Comparison of ENCODE assay signal across 8 cellular contexts in the genomic region with DNA sequence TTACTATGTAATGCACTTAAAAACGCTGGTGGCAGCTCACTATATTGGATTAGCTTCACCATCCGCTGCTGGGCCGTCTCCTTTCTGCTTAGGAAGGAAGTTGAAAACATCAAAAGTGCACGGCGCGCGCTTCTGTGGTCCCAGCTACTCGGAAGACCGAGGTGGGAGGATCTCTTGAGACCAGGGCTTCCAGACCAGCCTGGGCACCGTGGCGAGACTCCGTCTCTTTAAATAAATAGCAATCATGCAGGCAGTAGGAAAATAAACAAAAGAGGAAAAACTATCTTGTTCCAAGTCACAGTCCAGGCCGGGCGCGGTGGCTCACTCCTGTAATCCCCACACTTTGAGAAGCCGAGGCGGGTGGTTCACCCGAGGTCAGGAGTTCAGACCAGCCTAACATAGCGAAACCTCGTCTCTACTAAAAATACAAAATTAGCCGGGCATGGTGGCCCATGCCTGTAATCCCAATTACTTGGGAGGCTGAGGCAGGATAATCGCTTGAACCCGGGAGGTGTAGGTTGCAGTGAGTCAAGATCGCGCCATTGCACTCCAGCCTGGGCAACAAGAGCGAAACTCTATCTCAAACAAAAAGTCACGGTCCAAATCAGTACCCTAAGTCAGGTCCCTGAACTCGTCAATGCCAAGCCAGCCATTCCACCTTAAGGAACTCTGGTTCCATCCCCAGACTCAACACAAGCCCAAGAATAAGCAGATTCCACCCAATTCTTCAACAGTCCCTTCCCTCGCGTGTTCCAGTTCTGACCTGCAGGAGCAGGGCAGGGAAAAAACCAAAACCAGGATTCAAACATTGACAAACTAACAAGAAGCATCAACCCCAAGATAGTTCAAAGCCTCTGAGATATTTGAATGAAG. TPM values are rescaled to one million over a fixed set of nuclear protein-coding genes. Genes with fewer than 3 reads are reported as not detected.
DNase-seq lines count a peak whose midpoint lies in the region; ATAC-seq, FAIRE-seq and TF ChIP-seq lines count a peak whose summit lies in the region.

No MANE protein-coding gene starts in this region.

- no peak for ATAC-seq in HG03039 (IDR thresholded peaks at IDR 0.05; ENCODE audit: unreplicated experiment)

- H4K20me1 ChIP-seq in endothelial cell of umbilical vein (replicated peaks; ENCODE audit: control insufficient read depth, extremely low read depth, insufficient read depth, low read length) = no peaks in the 10 kb centered on the region

- no peaks in the 10 kb centered on the region for H3K9me3 ChIP-seq in endothelial cell of umbilical vein (replicated peaks; ENCODE audit: control insufficient read depth, insufficient read depth, low read length)

- no TSS peak for BruUV-seq in endothelial cell of umbilical vein (replicated peaks; lab: Mats Ljungman, UMichigan)

- peak overlapping the region; percentile 98 for H3K27ac ChIP-seq in endothelial cell of umbilical vein (ENCODE audit: insufficient read depth, low read depth, low read length)

- DNase-seq in HFFc6 (peak; percentile 20), NCI-H69 (lab: John Stamatoyannopoulos, UW) (peak; percentile 77), endothelial cell of umbilical vein (ENCODE audit: low read depth, low spot score) (peak; percentile 70), mucosa of gallbladder (ENCODE audit: low spot score) (peak; percentile 55)
- DNase-seq in activated CD8-positive, alpha-beta memory T cell treated with anti-CD3 and anti-CD28 coated beads, Interleukin-2, amount 50 U/mL, for 1 hour (ENCODE audit: extremely low read depth) = peak; percentile 28
- peak; percentile 30 to 31 for DNase-seq in stimulated activated CD8-positive, alpha-beta memory T cell treated with anti-CD3 and anti-CD28 coated beads, Interleukin-4, amount 100 ng/mL, for 4 hours (ENCODE audit: low read depth in 2 of 2, low spot score in 1 of 2)

- TF ChIP-seq CTCF in HFFc6 (IDR thresholded peaks at IDR 0.05) (peak; percentile 36), endothelial cell of umbilical vein (IDR thresholded peaks at IDR 0.05; ENCODE audit: extremely low read depth in 1 of 2, insufficient read depth in 1 of 2, low read depth in 1 of 2, low read length in 2 of 2) (no peak)

- no peaks in the 10 kb centered on the region for H3K9me3 Mint-ChIP-seq in HFFc6

- H3K27ac Mint-ChIP-seq in HFFc6 = peak overlapping the region; percentile 97

- no peak for TF ChIP-seq POLR2A in endothelial cell of umbilical vein (IDR thresholded peaks at IDR 0.05; ENCODE audit: low read depth, low read length)

- peak overlapping the region; percentile 82 for H3K4me2 ChIP-seq in endothelial cell of umbilical vein (ENCODE audit: insufficient read depth, low read length)

- dilution Hi-C loops in endothelial cell of umbilical vein (cut with MboI; ENCODE audit: extremely low pct_ligation_motif_present, low sequenced_read_pairs) = no loop called here

- no peaks in the 10 kb centered on the region for H3K9me1 ChIP-seq in endothelial cell of umbilical vein (replicated peaks; ENCODE audit: control insufficient read depth, extremely low read depth, insufficient read depth, low read length)

- peaks cover 13% of the 10 kb centered on the region for H3K4me1 ChIP-seq in endothelial cell of umbilical vein (ENCODE audit: control insufficient read depth, extremely low read depth, insufficient read depth, low read length)

- FAIRE-seq in endothelial cell of umbilical vein (lab: Jason Lieb, UNC) = peak; percentile 77

- no peaks in the 10 kb centered on the region for H3K36me3 ChIP-seq in endothelial cell of umbilical vein (ENCODE audit: control insufficient read depth in 2 of 2, extremely low read depth in 1 of 2, insufficient read depth in 2 of 2, low read length in 2 of 2)

- intact Hi-C loops in endothelial cell of umbilical vein (cut with micrococcal nuclease) = loop anchor here (1.0 to 5.0 kb wide), 5 partner anchors 73 to 300 kb away; a partner anchor contains a TSS

- H3K79me2 ChIP-seq in endothelial cell of umbilical vein (ENCODE audit: control insufficient read depth, insufficient read depth, low read length) = peaks cover 5% of the 10 kb centered on the region

- peaks cover 10% of the 10 kb centered on the region for H3K36me3 Mint-ChIP-seq in HFFc6 (ENCODE audit: low read depth)

- peaks cover 2% of the 10 kb centered on the region for H3K27me3 Mint-ChIP-seq in HFFc6 (ENCODE audit: insufficient read depth)

- peaks cover 30% of the 10 kb centered on the region for H3K4me1 Mint-ChIP-seq in HFFc6 (ENCODE audit: low read depth)

- peak overlapping the region; percentile 98 for H3K9ac ChIP-seq in endothelial cell of umbilical vein (replicated peaks; ENCODE audit: extremely low read depth, insufficient read depth, low read length)

- H3K4me3 Mint-ChIP-seq in HFFc6 = peak overlapping the region; percentile 93

- CTCF ChIA-PET in endothelial cell of umbilical vein (lab: Charles Lee) = interaction anchor here (0.8 to 0.9 kb wide), 2 partner anchors 12 to 201 kb away, joined by 4 read pairs; a partner anchor contains a TSS

- H3K4me3 ChIP-seq in GM08714 (ENCODE audit: low read length) = peak overlapping the region; percentile 88
- H3K4me3 ChIP-seq in endothelial cell of umbilical vein (replicated peaks in 1 of 3; ENCODE audit: insufficient read depth in 1 of 3, low read depth in 1 of 3, low read length in 3 of 3) = peak overlapping the region; percentile 30 to 77 (median 73)

- H3K27me3 ChIP-seq in endothelial cell of umbilical vein (ENCODE audit: control insufficient read depth in 2 of 2, insufficient read depth in 2 of 2, low read length in 2 of 2) = no peaks in the 10 kb centered on the region

- H2AFZ ChIP-seq in endothelial cell of umbilical vein (ENCODE audit: low read depth, low read length) = peak overlapping the region; percentile 32

- POLR2A ChIA-PET in endothelial cell of umbilical vein (lab: Charles Lee) = interaction anchor here (0.6 kb wide), 1 partner anchor 202 kb away, joined by 3 read pairs; no protein-coding TSS in a partner anchor

TF ChIP-seq in endothelial cell of umbilical vein, 7 proteins besides CTCF, POLR2A, EP300 and RAD21:
- TF ChIP-seq GATA2 (IDR thresholded peaks at IDR 0.05; ENCODE audit: insufficient read depth, insufficient read length, low read depth, low read length) = no peak
- TF ChIP-seq FOS (IDR thresholded peaks at IDR 0.05; ENCODE audit: borderline replicate concordance, insufficient read depth, low read length) = no peak
- TF ChIP-seq MYC (IDR thresholded peaks at IDR 0.05; ENCODE audit: low read depth, low read length) = no peak
- TF ChIP-seq EZH2 (IDR thresholded peaks at IDR 0.05; ENCODE audit: borderline replicate concordance, low read depth, low read length, severe bottlenecking) = no peak
- TF ChIP-seq, protein P1, sequence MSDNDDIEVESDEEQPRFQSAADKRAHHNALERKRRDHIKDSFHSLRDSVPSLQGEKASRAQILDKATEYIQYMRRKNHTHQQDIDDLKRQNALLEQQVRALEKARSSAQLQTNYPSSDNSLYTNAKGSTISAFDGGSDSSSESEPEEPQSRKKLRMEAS (IDR thresholded peaks at IDR 0.05; ENCODE audit: insufficient read depth, insufficient read length) = no peak
- no peak for TF ChIP-seq POLR2AphosphoS5 (IDR thresholded peaks at IDR 0.05; ENCODE audit: insufficient read depth, low read depth, low read length)
- no peak for TF ChIP-seq JUN (IDR thresholded peaks at IDR 0.05; ENCODE audit: borderline replicate concordance, insufficient read depth, insufficient read length, low read depth)

RNA-seq across cellular contexts. Expression of a gene that starts 1.0 kb away (rescaled TPM):
- 10 to 100 TPM; 17.4 to 23.2 (median 20.2) TPM for total RNA-seq in HFFc6 (2021; fragmentation: NEBNext Ultra II Directional; extraction: Animal tissue kit (Norgen Biotek cat#: 25700))
- total RNA-seq in endothelial cell of umbilical vein (14.7 and 19.9 TPM in 2 replicates), mucosa of gallbladder (23.3 TPM)
- 12.4 and 13.1 TPM in 2 replicates for polyA plus RNA-seq in endothelial cell of umbilical vein
- polyA plus RNA-seq in endothelial cell of umbilical vein (2011; cell fraction: cytosol; rRNA removed) = 8.8 and 9.1 TPM in 2 replicates
- 33.4 TPM in 2 replicates for polyA plus RNA-seq in endothelial cell of umbilical vein (2011; cell fraction: nucleus; rRNA removed)
- polyA plus RNA-seq in endothelial cell of umbilical vein (2012) = 9.8 TPM in 2 replicates
- polyA minus RNA-seq in endothelial cell of umbilical vein = 10.0 and 12.1 TPM in 2 replicates
- 10.8 TPM for polyA minus RNA-seq in endothelial cell of umbilical vein (2011; cell fraction: cytosol; rRNA and poly(A)+ RNA removed)
- polyA minus RNA-seq in endothelial cell of umbilical vein (2011; cell fraction: nucleus; rRNA and poly(A)+ RNA removed) = 9.7 and 17.4 TPM in 2 replicates

Comparison
In these comparisons a context has a peak if more than half of its experiments do, and no peak if none do; other contexts are left out.
1. DNase-seq: peak in every context shown above with its lines; median percentile 77 in NCI-H69; 70 in endothelial cell of umbilical vein; 55 in mucosa of gallbladder; 30 in stimulated activated CD8-positive, alpha-beta memory T cell treated with anti-CD3 and anti-CD28 coated beads, Interleukin-4, amount 100 ng/mL, for 4 hours; 28 in activated CD8-positive, alpha-beta memory T cell treated with anti-CD3 and anti-CD28 coated beads, Interleukin-2, amount 50 U/mL, for 1 hour; 20 in HFFc6.